In the genomic region with DNA sequence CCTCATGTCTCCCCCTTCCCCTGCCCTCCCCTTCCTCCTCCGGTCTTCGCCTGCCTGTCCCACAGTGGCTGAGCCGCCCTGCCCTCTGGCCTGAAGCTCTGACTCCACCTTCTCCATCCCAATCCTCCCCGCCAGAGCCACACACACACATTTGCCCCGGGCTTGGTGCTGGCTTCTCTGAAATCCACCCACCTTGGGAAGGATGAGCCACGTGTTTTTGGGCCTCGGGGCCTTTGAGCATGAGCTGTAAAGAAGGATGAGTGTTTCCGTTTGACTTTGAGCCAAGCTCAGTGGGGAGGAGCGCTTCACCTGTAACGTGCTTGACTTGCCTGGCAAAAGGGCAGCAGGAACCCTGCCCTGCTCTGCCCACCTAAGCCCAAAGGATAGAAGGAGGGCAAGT, we compare ENCODE assay signal across 27 cellular contexts.
DNase-seq lines count a peak whose midpoint lies in the region; ATAC-seq, FAIRE-seq and TF ChIP-seq lines count a peak whose summit lies in the region.
"Had no signal": no experiment of that assay in that cellular context is flagged by ENCODE, and none has a peak within 500 bp of the region (broad histone marks: within the 10 kb centered on the region; RNA-seq: fewer than 3 reads in every experiment).

No MANE protein-coding gene starts in this region.

- H3K4me1 ChIP-seq in OCI-LY7 (ENCODE audit: insufficient read depth, low read length, poor library complexity, severe bottlenecking), result no peaks in the 10 kb centered on the region
- H3K4me1 ChIP-seq: adrenal gland, BLaER1 had no signal

- H3K4me3 Mint-ChIP-seq in stimulated activated naive CD8-positive, alpha-beta T cell treated with anti-CD3 and anti-CD28 coated beads, Interleukin-15, amount 100 ng/mL, for 72 hours, result peak overlapping the region in 1 of 2 donors; percentile 36
- H3K4me3 Mint-ChIP-seq in stimulated activated effector memory CD8-positive, alpha-beta T cell treated with anti-CD3 and anti-CD28 coated beads, Interleukin-12 subunit alpha, Interleukin-12 subunit beta, amount 100 ng/mL, for 72 hours, result no peak overlapping the region
- H3K4me3 Mint-ChIP-seq: stimulated activated naive B cell treated with anti-CD40 and anti-IgM and Interleukin-4, amounts not matched to agents 10 μg/mL and 1 μg/mL and 100 μg/mL, for 72 hours; T-helper 1 cell treated with Interleukin-12 subunit alpha and Interleukin-12 subunit beta and Interleukin-4 antibody, amounts not matched to agents 30 μg/mL and 1 μg/mL, for 36 hours had no signal

- no peak for FAIRE-seq in bronchial epithelial cell (lab: Jason Lieb, UNC)
- FAIRE-seq: colon, GM12878 had no signal

- peak overlapping the region in 1 of 2 donors; percentile 53 for H3K27ac Mint-ChIP-seq in stimulated activated naive CD8-positive, alpha-beta T cell treated with anti-CD3 and anti-CD28 coated beads, Interleukin-15, amount 100 ng/mL, for 72 hours
- peak overlapping the region; percentile 33 for H3K27ac Mint-ChIP-seq in stimulated activated effector memory CD8-positive, alpha-beta T cell treated with anti-CD3 and anti-CD28 coated beads, Interleukin-12 subunit alpha, Interleukin-12 subunit beta, amount 100 ng/mL, for 72 hours
- H3K27ac Mint-ChIP-seq: stimulated activated naive B cell treated with anti-CD40 and anti-IgM and Interleukin-4, amounts not matched to agents 10 μg/mL and 1 μg/mL and 100 μg/mL, for 72 hours; T-helper 1 cell treated with Interleukin-12 subunit alpha and Interleukin-12 subunit beta and Interleukin-4 antibody, amounts not matched to agents 30 μg/mL and 1 μg/mL, for 36 hours had no signal

- DNase-seq in stimulated activated naive CD8-positive, alpha-beta T cell treated with anti-CD3 and anti-CD28 coated beads, Interleukin-15, amount 100 ng/mL, for 72 hours, result no peak
- no peak for DNase-seq in stimulated activated naive CD8-positive, alpha-beta T cell treated with anti-CD3 and anti-CD28 coated beads, Interleukin-15, Interleukin-2, amounts not matched to agents 100 U/mL and 50 U/mL, for 24 hours
- DNase-seq in NCI-H2029 treated with DMSO at 0.1 percent for 48 hours (lab: John Stamatoyannopoulos, UW) (peak; percentile 39), bronchial epithelial cell (ENCODE audit: low read depth) (peak; percentile 87), anterior cingulate cortex (lab: John Stamatoyannopoulos, UW) (no peak), OCI-LY7 (ENCODE audit: low spot score) (no peak)
- no peak for DNase-seq in stimulated activated effector memory CD8-positive, alpha-beta T cell treated with anti-CD3 and anti-CD28 coated beads, Interleukin-12 subunit alpha, Interleukin-12 subunit beta, amount 100 ng/mL, for 72 hours (ENCODE audit: low spot score in 2 of 2)
- no peak for DNase-seq in central memory CD4-positive, alpha-beta T cell
- DNase-seq: ACHN; activated CD4-positive, CD25-positive, alpha-beta regulatory T cell treated with anti-CD3 and anti-CD28 coated beads, Interleukin-2, amount 50 U/mL, for 72 hours; activated T-cell treated with anti-CD3 and anti-CD28 coated beads for 4 hours; adrenal gland; effector CD4-positive, alpha-beta T cell; foreskin fibroblast; HCEC 1CT; left cardiac atrium; NCI-H1417 treated with DMSO at 0.1 percent for 48 hours; NCI-H510A; stimulated activated CD4-positive, alpha-beta T cell treated with anti-CD3 and anti-CD28 coated beads, Interleukin-4, amount 100 ng/mL, for 24 hours; stimulated activated naive B cell treated with anti-CD40 and anti-IgM and Interleukin-4, amounts not matched to agents 10 μg/mL and 1 μg/mL and 100 μg/mL, for 72 hours had no signal

- no peaks in the 10 kb centered on the region for H3K9me2 ChIP-seq in OCI-LY7 (ENCODE audit: insufficient read depth, low read length)

- TF ChIP-seq CTCF in bronchial epithelial cell (IDR thresholded peaks at IDR 0.05; ENCODE audit: insufficient read depth, low read length, severe bottlenecking) (no peak), OCI-LY7 (conservative IDR thresholded peaks at IDR 0.05; ENCODE audit: low read length) (no peak)

- no peaks in the 10 kb centered on the region for H4K20me1 ChIP-seq in OCI-LY7 (ENCODE audit: insufficient read depth, low read length)
- H4K20me1 ChIP-seq: BLaER1 had no signal

- no peak overlapping the region for H3K4me2 ChIP-seq in OCI-LY7 (ENCODE audit: low read length)
- H3K4me2 ChIP-seq: BLaER1, KMS-11 had no signal

- no peaks in the 10 kb centered on the region for H3K9me3 Mint-ChIP-seq in stimulated activated naive CD8-positive, alpha-beta T cell treated with anti-CD3 and anti-CD28 coated beads, Interleukin-15, amount 100 ng/mL, for 72 hours
- H3K9me3 Mint-ChIP-seq in stimulated activated effector memory CD8-positive, alpha-beta T cell treated with anti-CD3 and anti-CD28 coated beads, Interleukin-12 subunit alpha, Interleukin-12 subunit beta, amount 100 ng/mL, for 72 hours, result no peaks in the 10 kb centered on the region

- peaks cover 32% of the 10 kb centered on the region for H3K4me1 Mint-ChIP-seq in stimulated activated naive CD8-positive, alpha-beta T cell treated with anti-CD3 and anti-CD28 coated beads, Interleukin-15, amount 100 ng/mL, for 72 hours
- peaks cover 15% of the 10 kb centered on the region for H3K4me1 Mint-ChIP-seq in stimulated activated effector memory CD8-positive, alpha-beta T cell treated with anti-CD3 and anti-CD28 coated beads, Interleukin-12 subunit alpha, Interleukin-12 subunit beta, amount 100 ng/mL, for 72 hours
- H3K4me1 Mint-ChIP-seq: stimulated activated naive B cell treated with anti-CD40 and anti-IgM and Interleukin-4, amounts not matched to agents 10 μg/mL and 1 μg/mL and 100 μg/mL, for 72 hours had no signal

- intact Hi-C loops in OCI-LY7 (cut with micrococcal nuclease; ENCODE audit: unreplicated experiment), result no loop called here

- H3K4me3 ChIP-seq in bronchial epithelial cell (ENCODE audit: low read depth, low read length) (no peak overlapping the region), OCI-LY7 (ENCODE audit: low read depth, low read length, poor library complexity, severe bottlenecking) (no peak overlapping the region)
- H3K4me3 ChIP-seq: adrenal gland, BLaER1, GM12878, SK-N-MC had no signal

- BruUV-seq in OCI-LY7 (replicated peaks; lab: Mats Ljungman, UMichigan), result no TSS peak

- H3K79me2 ChIP-seq in OCI-LY7 (ENCODE audit: insufficient read depth, low read depth, low read length), result no peaks in the 10 kb centered on the region

- no peaks in the 10 kb centered on the region for H3K9me3 ChIP-seq in OCI-LY7 (ENCODE audit: low read length)
- H3K9me3 ChIP-seq: adrenal gland had no signal

- CTCF ChIA-PET in OCI-LY7 (lab: Charles Lee; ENCODE audit: unreplicated experiment), result no interaction called here

- H2AFZ ChIP-seq in OCI-LY7 (ENCODE audit: low read length), result no peak overlapping the region

- no peaks in the 10 kb centered on the region for H3K27me3 ChIP-seq in bronchial epithelial cell (ENCODE audit: control insufficient read depth, insufficient read depth, low read length)
- H3K27me3 ChIP-seq: adrenal gland, BLaER1 had no signal

- H3K27me3 Mint-ChIP-seq in stimulated activated naive CD8-positive, alpha-beta T cell treated with anti-CD3 and anti-CD28 coated beads, Interleukin-15, amount 100 ng/mL, for 72 hours, result peaks cover 54% of the 10 kb centered on the region

- POLR2A ChIA-PET in OCI-LY7 (lab: Charles Lee), result no interaction called here

- H3K36me3 Mint-ChIP-seq in stimulated activated effector memory CD8-positive, alpha-beta T cell treated with anti-CD3 and anti-CD28 coated beads, Interleukin-12 subunit alpha, Interleukin-12 subunit beta, amount 100 ng/mL, for 72 hours, result no peaks in the 10 kb centered on the region
- H3K36me3 Mint-ChIP-seq: stimulated activated naive B cell treated with anti-CD40 and anti-IgM and Interleukin-4, amounts not matched to agents 10 μg/mL and 1 μg/mL and 100 μg/mL, for 72 hours had no signal

- H3K27ac ChIP-seq in OCI-LY7 (ENCODE audit: low read depth, low read length, poor library complexity, severe bottlenecking), result no peak overlapping the region
- H3K27ac ChIP-seq: adrenal gland, BLaER1, KMS-11, SK-N-MC had no signal

- H3K36me3 ChIP-seq in bronchial epithelial cell (ENCODE audit: control insufficient read depth, insufficient read depth, low read length) (no peaks in the 10 kb centered on the region), OCI-LY7 (ENCODE audit: insufficient read depth, low read length) (no peaks in the 10 kb centered on the region)
- H3K36me3 ChIP-seq: adrenal gland, BLaER1 had no signal

- peak; percentile 4 for ATAC-seq in stimulated activated naive CD8-positive, alpha-beta T cell treated with anti-CD3 and anti-CD28 coated beads, Interleukin-15, amount 100 ng/mL, for 72 hours
- ATAC-seq in stimulated activated naive CD8-positive, alpha-beta T cell treated with anti-CD3 and anti-CD28 coated beads, Interleukin-15, Interleukin-2, amounts not matched to agents 100 U/mL and 50 U/mL, for 24 hours, result no peak
- no peak for ATAC-seq in stimulated activated effector memory CD8-positive, alpha-beta T cell treated with anti-CD3 and anti-CD28 coated beads, Interleukin-12 subunit alpha, Interleukin-12 subunit beta, amount 100 ng/mL, for 72 hours
- ATAC-seq: GM12878; left cardiac atrium; sciatic nerve; stimulated activated naive B cell treated with anti-CD40 and anti-IgM and Interleukin-4, amounts not matched to agents 10 μg/mL and 1 μg/mL and 100 μg/mL, for 72 hours had no signal

Comparison
In these comparisons a context has a peak if more than half of its experiments do, and no peak if none do; other contexts are left out.
1. DNase-seq: peak in NCI-H2029 treated with DMSO at 0.1 percent for 48 hours (single experiment) and bronchial epithelial cell (single experiment); none in stimulated activated naive CD8-positive, alpha-beta T cell treated with anti-CD3 and anti-CD28 coated beads, Interleukin-15, amount 100 ng/mL, for 72 hours (0 of 2), stimulated activated naive CD8-positive, alpha-beta T cell treated with anti-CD3 and anti-CD28 coated beads, Interleukin-15, Interleukin-2, amounts not matched to agents 100 U/mL and 50 U/mL, for 24 hours (single experiment), stimulated activated effector memory CD8-positive, alpha-beta T cell treated with anti-CD3 and anti-CD28 coated beads, Interleukin-12 subunit alpha, Interleukin-12 subunit beta, amount 100 ng/mL, for 72 hours (0 of 2), central memory CD4-positive, alpha-beta T cell (single experiment), anterior cingulate cortex (0 of 58) and OCI-LY7 (single experiment).